24 cellular contexts compared by ENCODE assay signal in the genomic region with DNA sequence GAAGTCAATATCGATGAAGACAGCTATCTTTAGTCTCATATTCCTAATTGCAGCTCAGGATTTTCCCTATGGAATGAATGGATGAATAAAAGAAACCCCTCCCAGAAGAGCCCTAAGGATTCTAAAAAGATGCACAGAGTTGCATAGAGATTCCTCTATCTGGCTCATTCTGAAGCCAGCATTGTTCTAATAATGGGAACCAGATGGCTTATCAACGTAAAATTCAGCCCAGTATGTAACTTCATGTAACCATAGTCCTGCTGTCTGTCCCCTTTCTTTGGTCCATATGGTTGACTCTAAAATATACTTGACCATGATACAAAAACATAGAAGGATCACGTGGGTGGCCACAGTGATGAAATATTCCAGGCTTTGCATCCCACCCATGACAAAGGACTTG.
"Had no signal": no experiment of that assay in that cellular context is flagged by ENCODE, and none has a peak within 500 bp of the region (broad histone marks: within the 10 kb centered on the region; RNA-seq: fewer than 3 reads in every experiment).

No MANE protein-coding gene starts in this region.

- H3K36me3 ChIP-seq: MG63, Peyer's patch, SJCRH30 had no signal

- H3K4me2 ChIP-seq: PC-9 had no signal

- H3K4me3 ChIP-seq: MG63, PC-9, Peyer's patch, SJCRH30 had no signal

- H3K27me3 ChIP-seq: MG63, Peyer's patch, SJCRH30 had no signal

- H3K27ac ChIP-seq: PC-9, Peyer's patch, SJCRH30 had no signal

- DNase-seq: Karpas-422; KG1; NCI-H1092; NCI-H1105 treated with DMSO at 0.1 percent for 48 hours; NCI-H1417 treated with DMSO at 0.1 percent for 48 hours; NCI-H187; NCI-H2029; NCI-H2081 treated with DMSO at 0.1 percent for 48 hours; NCI-H2171; NCI-H345; NCI-H510A treated with DMSO at 0.1 percent for 48 hours; NCI-H526; NCI-H748 treated with DMSO at 0.1 percent for 48 hours; NK-92 treated with Interleukin-12 subunit alpha and Interleukin-12 subunit beta, amount 100 ng/mL, for 24 hours; OCI-M1; PC-9; Peyer's patch; SHP77 treated with DMSO at 0.1 percent for 48 hours; SW 1271; T-cell had no signal

- H3K9me3 ChIP-seq: MG63, Peyer's patch, SJCRH30 had no signal

- ATAC-seq: HepG2, Right ventricle myocardium inferior, T-cell had no signal

- H2AFZ ChIP-seq: PC-9 had no signal
